1 cellular context compared by ENCODE assay signal in genomic region chr3:12984023-12984823, GRCh38.
TF ChIP-seq lines count a peak whose summit lies in the region.

No MANE protein-coding gene starts in this region.

TF ChIP-seq in HepG2, 621 proteins besides CTCF, POLR2A, EP300 and RAD21 (continued from another document and continues in another):
- TF ChIP-seq ARID5B (CRISPR knock-in tag; IDR thresholded peaks at IDR 0.05) (peak; percentile 37; the same call in 1 of the 2 replicates), TMF1 (CRISPR knock-in tag; IDR thresholded peaks at IDR 0.05; ENCODE audit: low read depth) (no peak), SOX6 (IDR thresholded peaks at IDR 0.05) (no peak), SOX6 (CRISPR knock-in tag; IDR thresholded peaks at IDR 0.05) (peak; percentile 41; the same call in 1 of the 2 replicates), REPIN1 (CRISPR knock-in tag; IDR thresholded peaks at IDR 0.05; ENCODE audit: borderline replicate concordance, low read depth) (no peak), CAMTA2 (CRISPR knock-in tag; IDR thresholded peaks at IDR 0.05; ENCODE audit: borderline replicate concordance) (0 out of 2 replicates have a peak, but pooled peaks have one; percentile 68), STAG1 (CRISPR knock-in tag; IDR thresholded peaks at IDR 0.05) (peak; percentile 80), MXD4 (CRISPR knock-in tag; IDR thresholded peaks at IDR 0.05) (peak; percentile 67; the same call in 1 of the 2 replicates), ZNF567 (CRISPR knock-in tag; IDR thresholded peaks at IDR 0.05; ENCODE audit: borderline replicate concordance) (0 out of 2 replicates have a peak, but pooled peaks have one; percentile 41), SIN3B (IDR thresholded peaks at IDR 0.05; ENCODE audit: low read length) (no peak), GATAD2A (CRISPR knock-in tag; IDR thresholded peaks at IDR 0.05) (peak; percentile 46), TEAD3 (CRISPR knock-in tag; optimal IDR thresholded peaks at IDR 0.05; ENCODE audit: borderline replicate concordance) (peak; percentile 59), MAZ (IDR thresholded peaks at IDR 0.05; ENCODE audit: borderline replicate concordance, low read depth, low read length) (no peak), MAZ (CRISPR knock-in tag; IDR thresholded peaks at IDR 0.05; ENCODE audit: low read depth) (peak; percentile 19; the same call in 1 of the 2 replicates), ZNF263 (CRISPR knock-in tag; IDR thresholded peaks at IDR 0.05) (peak; percentile 54; the same call in 1 of the 2 replicates), ZMAT3 (CRISPR knock-in tag; conservative IDR thresholded peaks at IDR 0.05) (no peak), NR2F6 (IDR thresholded peaks at IDR 0.05) (peak; percentile 27; the same call in 1 of the 2 replicates), NR2F6 (CRISPR knock-in tag; IDR thresholded peaks at IDR 0.05) (no peak; the same call in 1 of the 2 replicates), CENPBD1 (CRISPR knock-in tag; IDR thresholded peaks at IDR 0.05; ENCODE audit: borderline replicate concordance, low read depth) (no peak), ELF4 (CRISPR knock-in tag; IDR thresholded peaks at IDR 0.05; ENCODE audit: borderline replicate concordance) (no peak), ZNF331 (CRISPR knock-in tag; IDR thresholded peaks at IDR 0.05) (0 out of 2 replicates have a peak, but pooled peaks have one; percentile 32), GATAD1 (CRISPR knock-in tag; IDR thresholded peaks at IDR 0.05) (peak; percentile 37; the same call in 1 of the 2 replicates), ZNF644 (CRISPR knock-in tag; IDR thresholded peaks at IDR 0.05; ENCODE audit: low read depth) (0 out of 2 replicates have a peak, but pooled peaks have one; percentile 9), ZNF317 (CRISPR knock-in tag; IDR thresholded peaks at IDR 0.05) (0 out of 2 replicates have a peak, but pooled peaks have one; percentile 48), SALL1 (CRISPR knock-in tag; IDR thresholded peaks at IDR 0.05) (peak; percentile 40), XRCC5 (optimal IDR thresholded peaks at IDR 0.05; ENCODE audit: low read length) (peak; percentile 70), ZFP90 (CRISPR knock-in tag; IDR thresholded peaks at IDR 0.05; ENCODE audit: borderline replicate concordance) (no peak), DMAP1 (CRISPR knock-in tag; IDR thresholded peaks at IDR 0.05) (peak; percentile 60; the same call in 1 of the 2 replicates), KLF13 (CRISPR knock-in tag; IDR thresholded peaks at IDR 0.05) (0 out of 2 replicates have a peak, but pooled peaks have one; percentile 24), FOXK2 (IDR thresholded peaks at IDR 0.05) (no peak), KLF16 (CRISPR knock-in tag; IDR thresholded peaks at IDR 0.05) (peak in 1 of 2 experiments; percentile 31; a peak in 1 of 4 replicates), ZNF343 (CRISPR knock-in tag; IDR thresholded peaks at IDR 0.05) (no peak), MTA3 (CRISPR knock-in tag; IDR thresholded peaks at IDR 0.05) (no peak), CHCHD3 (CRISPR knock-in tag; IDR thresholded peaks at IDR 0.05) (no peak), ZBTB38 (CRISPR knock-in tag; IDR thresholded peaks at IDR 0.05) (peak; percentile 13; the same call in 1 of the 2 replicates), ZNF543 (CRISPR knock-in tag; IDR thresholded peaks at IDR 0.05) (0 out of 2 replicates have a peak, but pooled peaks have one; percentile 21), MATR3 (CRISPR knock-in tag; IDR thresholded peaks at IDR 0.05) (no peak), NCOR1 (IDR thresholded peaks at IDR 0.05; ENCODE audit: borderline replicate concordance, low read length) (peak; percentile 56; the same call in 1 of the 2 replicates), KLF6 (CRISPR knock-in tag; IDR thresholded peaks at IDR 0.05) (0 out of 2 replicates have a peak, but pooled peaks have one; percentile 41), HMGXB4 (CRISPR knock-in tag; IDR thresholded peaks at IDR 0.05; ENCODE audit: borderline replicate concordance in 1 of 2, low read depth in 1 of 2) (peak; percentile 41 to 63; a peak in 2 of 4 replicates), SMC3 (IDR thresholded peaks at IDR 0.05; ENCODE audit: low read length) (peak; percentile 93), ZNF292 (CRISPR knock-in tag; IDR thresholded peaks at IDR 0.05; ENCODE audit: borderline replicate concordance, low read depth) (0 out of 2 replicates have a peak, but pooled peaks have one; percentile 28), ZHX2 (IDR thresholded peaks at IDR 0.05; ENCODE audit: low read depth) (no peak), ZHX2 (CRISPR knock-in tag; IDR thresholded peaks at IDR 0.05; ENCODE audit: borderline replicate concordance) (no peak), SAP130 (CRISPR knock-in tag; IDR thresholded peaks at IDR 0.05; ENCODE audit: low read depth) (peak; percentile 68)
- TF ChIP-seq, protein P1, sequence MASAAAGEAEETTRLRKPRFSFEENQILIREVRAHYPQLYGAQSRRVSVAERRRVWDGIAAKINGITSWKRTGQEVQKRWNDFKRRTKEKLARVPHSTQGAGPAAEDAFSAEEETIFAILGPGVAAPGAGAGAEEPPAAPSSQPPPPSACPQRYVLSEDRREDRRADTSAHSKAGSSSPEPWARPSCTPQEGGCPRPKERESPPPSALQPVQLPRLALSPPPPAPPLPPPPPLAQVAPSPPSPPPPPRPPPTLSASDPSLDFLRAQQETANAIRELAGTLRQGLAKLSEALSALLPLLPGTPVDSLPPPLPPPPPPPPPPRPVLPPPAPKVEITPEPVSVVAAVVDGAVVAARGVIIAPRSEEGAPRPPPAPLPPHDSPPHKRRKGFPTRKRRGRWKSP (CRISPR knock-in tag; IDR thresholded peaks at IDR 0.05) = 0 out of 2 replicates have a peak, but pooled peaks have one; percentile 22
- TF ChIP-seq, protein P2, sequence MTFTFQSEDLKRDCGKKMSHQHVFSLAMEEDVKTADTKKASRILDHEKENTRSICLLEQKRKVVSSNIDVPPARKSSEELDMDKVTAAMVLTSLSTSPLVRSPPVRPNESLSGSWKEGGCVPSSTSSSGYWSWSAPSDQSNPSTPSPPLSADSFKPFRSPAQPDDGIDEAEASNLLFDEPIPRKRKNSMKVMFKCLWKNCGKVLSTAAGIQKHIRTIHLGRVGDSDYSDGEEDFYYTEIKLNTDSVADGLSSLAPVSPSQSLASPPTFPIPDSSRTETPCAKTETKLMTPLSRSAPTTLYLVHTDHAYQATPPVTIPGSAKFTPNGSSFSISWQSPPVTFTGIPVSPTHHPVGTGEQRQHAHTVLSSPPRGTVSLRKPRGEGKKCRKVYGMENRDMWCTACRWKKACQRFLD (CRISPR knock-in tag; IDR thresholded peaks at IDR 0.05; ENCODE audit: borderline replicate concordance) = 0 out of 2 replicates have a peak, but pooled peaks have one; percentile 27
- TF ChIP-seq, protein P3, sequence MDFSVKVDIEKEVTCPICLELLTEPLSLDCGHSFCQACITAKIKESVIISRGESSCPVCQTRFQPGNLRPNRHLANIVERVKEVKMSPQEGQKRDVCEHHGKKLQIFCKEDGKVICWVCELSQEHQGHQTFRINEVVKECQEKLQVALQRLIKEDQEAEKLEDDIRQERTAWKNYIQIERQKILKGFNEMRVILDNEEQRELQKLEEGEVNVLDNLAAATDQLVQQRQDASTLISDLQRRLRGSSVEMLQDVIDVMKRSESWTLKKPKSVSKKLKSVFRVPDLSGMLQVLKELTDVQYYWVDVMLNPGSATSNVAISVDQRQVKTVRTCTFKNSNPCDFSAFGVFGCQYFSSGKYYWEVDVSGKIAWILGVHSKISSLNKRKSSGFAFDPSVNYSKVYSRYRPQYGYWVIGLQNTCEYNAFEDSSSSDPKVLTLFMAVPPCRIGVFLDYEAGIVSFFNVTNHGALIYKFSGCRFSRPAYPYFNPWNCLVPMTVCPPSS (IDR thresholded peaks at IDR 0.05) = no peak
- TF ChIP-seq, protein P4, sequence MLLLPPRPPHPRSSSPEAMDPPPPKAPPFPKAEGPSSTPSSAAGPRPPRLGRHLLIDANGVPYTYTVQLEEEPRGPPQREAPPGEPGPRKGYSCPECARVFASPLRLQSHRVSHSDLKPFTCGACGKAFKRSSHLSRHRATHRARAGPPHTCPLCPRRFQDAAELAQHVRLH (CRISPR knock-in tag; IDR thresholded peaks at IDR 0.05; ENCODE audit: borderline replicate concordance, low read depth) = peak; percentile 73; the same call in 1 of the 2 replicates
- TF ChIP-seq, protein P5, sequence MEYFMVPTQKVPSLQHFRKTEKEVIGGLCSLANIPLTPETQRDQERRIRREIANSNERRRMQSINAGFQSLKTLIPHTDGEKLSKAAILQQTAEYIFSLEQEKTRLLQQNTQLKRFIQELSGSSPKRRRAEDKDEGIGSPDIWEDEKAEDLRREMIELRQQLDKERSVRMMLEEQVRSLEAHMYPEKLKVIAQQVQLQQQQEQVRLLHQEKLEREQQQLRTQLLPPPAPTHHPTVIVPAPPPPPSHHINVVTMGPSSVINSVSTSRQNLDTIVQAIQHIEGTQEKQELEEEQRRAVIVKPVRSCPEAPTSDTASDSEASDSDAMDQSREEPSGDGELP (IDR thresholded peaks at IDR 0.05; ENCODE audit: borderline replicate concordance, low read depth) = peak; percentile 81; the same call in 1 of the 2 replicates
- TF ChIP-seq, protein P6, sequence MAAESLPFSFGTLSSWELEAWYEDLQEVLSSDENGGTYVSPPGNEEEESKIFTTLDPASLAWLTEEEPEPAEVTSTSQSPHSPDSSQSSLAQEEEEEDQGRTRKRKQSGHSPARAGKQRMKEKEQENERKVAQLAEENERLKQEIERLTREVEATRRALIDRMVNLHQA (CRISPR knock-in tag; IDR thresholded peaks at IDR 0.05) = no peak
